1 cellular context compared by ENCODE assay signal in the genomic region with DNA sequence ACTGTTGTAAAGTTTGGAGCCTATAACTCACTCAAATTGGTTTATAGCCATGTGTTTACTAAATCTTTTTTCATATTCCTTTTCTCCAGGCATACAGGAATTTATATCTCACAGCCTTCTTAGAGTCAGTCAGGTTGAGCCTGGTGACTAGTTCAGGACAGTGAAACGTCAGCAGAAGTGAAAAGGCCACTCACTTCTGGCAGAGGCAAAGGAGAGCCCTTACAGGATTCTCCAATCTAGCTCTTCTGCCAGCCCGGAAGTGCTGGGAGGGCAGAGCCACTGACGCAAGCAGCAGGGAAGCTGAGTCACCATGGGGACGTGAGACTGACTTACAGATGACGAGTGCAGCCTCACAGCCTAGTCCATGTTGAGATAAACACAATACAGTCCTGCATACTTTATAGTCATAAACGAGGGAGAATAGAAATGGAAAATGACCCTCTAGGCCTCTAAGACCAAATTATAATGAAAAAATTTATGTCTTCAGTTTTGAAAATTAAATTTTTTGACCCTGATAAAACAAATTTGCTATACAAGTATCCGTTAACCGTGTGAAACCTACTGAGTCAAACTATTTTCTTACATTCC.
A peak's percentile ranks its signal among the peaks of the same experiment; 100 is the strongest.
TF ChIP-seq lines count a peak whose summit lies in the region.

No MANE protein-coding gene starts in this region.

TF ChIP-seq in K562, 482 proteins besides CTCF, POLR2A, EP300 and RAD21 (continued from another document and continues in another):
- TF ChIP-seq BHLHE40 (IDR thresholded peaks at IDR 0.05; ENCODE audit: low read length) (peak; percentile 57; the same call in 1 of the 2 replicates), TAF1 (IDR thresholded peaks at IDR 0.05; ENCODE audit: control insufficient read depth, extremely low read depth, insufficient read depth, low read length, severe bottlenecking) (peak; percentile 74), HMG20A (CRISPR knock-in tag; conservative IDR thresholded peaks at IDR 0.05) (no peak), KLF13 (tag; IDR thresholded peaks at IDR 0.05; ENCODE audit: borderline replicate concordance, low read depth) (peak; percentile 28; the same call in 1 of the 2 replicates), RBFOX2 (IDR thresholded peaks at IDR 0.05; ENCODE audit: low read depth, low read length) (peak; percentile 72), JUN (IDR thresholded peaks at IDR 0.05; ENCODE audit: borderline replicate concordance, low read depth, low read length) (peak; percentile 96), JUN (CRISPR knock-in tag; IDR thresholded peaks at IDR 0.05; ENCODE audit: borderline replicate concordance) (no peak), POLR3G (IDR thresholded peaks at IDR 0.05; ENCODE audit: extremely low read depth, insufficient read length, insufficient replicate concordance) (no peak), KDM1A (IDR thresholded peaks at IDR 0.05) (no peak), MXI1 (IDR thresholded peaks at IDR 0.05; ENCODE audit: low read depth, low read length) (peak; percentile 68; the same call in 1 of the 2 replicates), BACH1 (tag; IDR thresholded peaks at IDR 0.05) (peak; percentile 84; the same call in 1 of the 2 replicates), PRMT5 (CRISPR knock-in tag; IDR thresholded peaks at IDR 0.05) (no peak), TEAD1 (CRISPR knock-in tag; IDR thresholded peaks at IDR 0.05) (peak; percentile 5 to 53; a peak in 2 of 4 replicates), PHB2 (IDR thresholded peaks at IDR 0.05; ENCODE audit: low read depth) (no peak), FIP1L1 (IDR thresholded peaks at IDR 0.05; ENCODE audit: low read depth, low read length, poor library complexity, severe bottlenecking) (no peak), ZNF561 (CRISPR knock-in tag; conservative IDR thresholded peaks at IDR 0.05) (no peak), PHF21A (IDR thresholded peaks at IDR 0.05; ENCODE audit: borderline replicate concordance, low read depth) (no peak), ZNF311 (CRISPR knock-in tag; IDR thresholded peaks at IDR 0.05) (no peak), SAP30 (IDR thresholded peaks at IDR 0.05; ENCODE audit: borderline replicate concordance, insufficient read depth, low read depth, low read length, poor library complexity, severe bottlenecking) (no peak), HMGN3 (IDR thresholded peaks at IDR 0.05; ENCODE audit: borderline replicate concordance, extremely low read depth, insufficient read length, low read depth, low read length) (no peak), MIER1 (IDR thresholded peaks at IDR 0.05; ENCODE audit: low read depth) (no peak), JUND (IDR thresholded peaks at IDR 0.05; ENCODE audit: borderline replicate concordance, low read depth, low read length) (peak; percentile 99), JUND (tag; IDR thresholded peaks at IDR 0.05; ENCODE audit: borderline replicate concordance, low read depth, low read length) (peak; percentile 96), ZEB2 (IDR thresholded peaks at IDR 0.05) (no peak), TRIM24 (IDR thresholded peaks at IDR 0.05) (no peak), SMARCA5 (IDR thresholded peaks at IDR 0.05) (no peak), PCBP2 (IDR thresholded peaks at IDR 0.05; ENCODE audit: low read depth, low read length, poor library complexity, severe bottlenecking) (no peak), RUNX1 (IDR thresholded peaks at IDR 0.05; ENCODE audit: low read depth) (no peak), ZBTB7A (IDR thresholded peaks at IDR 0.05; ENCODE audit: borderline replicate concordance, control insufficient read depth, low read depth, low read length) (no peak), CBX5 (IDR thresholded peaks at IDR 0.05; ENCODE audit: borderline replicate concordance, low read depth) (no peak)
- TF ChIP-seq, protein P1, sequence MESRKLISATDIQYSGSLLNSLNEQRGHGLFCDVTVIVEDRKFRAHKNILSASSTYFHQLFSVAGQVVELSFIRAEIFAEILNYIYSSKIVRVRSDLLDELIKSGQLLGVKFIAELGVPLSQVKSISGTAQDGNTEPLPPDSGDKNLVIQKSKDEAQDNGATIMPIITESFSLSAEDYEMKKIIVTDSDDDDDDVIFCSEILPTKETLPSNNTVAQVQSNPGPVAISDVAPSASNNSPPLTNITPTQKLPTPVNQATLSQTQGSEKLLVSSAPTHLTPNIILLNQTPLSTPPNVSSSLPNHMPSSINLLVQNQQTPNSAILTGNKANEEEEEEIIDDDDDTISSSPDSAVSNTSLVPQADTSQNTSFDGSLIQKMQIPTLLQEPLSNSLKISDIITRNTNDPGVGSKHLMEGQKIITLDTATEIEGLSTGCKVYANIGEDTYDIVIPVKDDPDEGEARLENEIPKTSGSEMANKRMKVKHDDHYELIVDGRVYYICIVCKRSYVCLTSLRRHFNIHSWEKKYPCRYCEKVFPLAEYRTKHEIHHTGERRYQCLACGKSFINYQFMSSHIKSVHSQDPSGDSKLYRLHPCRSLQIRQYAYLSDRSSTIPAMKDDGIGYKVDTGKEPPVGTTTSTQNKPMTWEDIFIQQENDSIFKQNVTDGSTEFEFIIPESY (CRISPR knock-in tag; IDR thresholded peaks at IDR 0.05) = peak; percentile 31; the same call in 1 of the 2 replicates
- TF ChIP-seq, protein P2, sequence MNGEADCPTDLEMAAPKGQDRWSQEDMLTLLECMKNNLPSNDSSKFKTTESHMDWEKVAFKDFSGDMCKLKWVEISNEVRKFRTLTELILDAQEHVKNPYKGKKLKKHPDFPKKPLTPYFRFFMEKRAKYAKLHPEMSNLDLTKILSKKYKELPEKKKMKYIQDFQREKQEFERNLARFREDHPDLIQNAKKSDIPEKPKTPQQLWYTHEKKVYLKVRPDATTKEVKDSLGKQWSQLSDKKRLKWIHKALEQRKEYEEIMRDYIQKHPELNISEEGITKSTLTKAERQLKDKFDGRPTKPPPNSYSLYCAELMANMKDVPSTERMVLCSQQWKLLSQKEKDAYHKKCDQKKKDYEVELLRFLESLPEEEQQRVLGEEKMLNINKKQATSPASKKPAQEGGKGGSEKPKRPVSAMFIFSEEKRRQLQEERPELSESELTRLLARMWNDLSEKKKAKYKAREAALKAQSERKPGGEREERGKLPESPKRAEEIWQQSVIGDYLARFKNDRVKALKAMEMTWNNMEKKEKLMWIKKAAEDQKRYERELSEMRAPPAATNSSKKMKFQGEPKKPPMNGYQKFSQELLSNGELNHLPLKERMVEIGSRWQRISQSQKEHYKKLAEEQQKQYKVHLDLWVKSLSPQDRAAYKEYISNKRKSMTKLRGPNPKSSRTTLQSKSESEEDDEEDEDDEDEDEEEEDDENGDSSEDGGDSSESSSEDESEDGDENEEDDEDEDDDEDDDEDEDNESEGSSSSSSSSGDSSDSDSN (IDR thresholded peaks at IDR 0.05; ENCODE audit: borderline replicate concordance in 1 of 2, low read depth in 2 of 2, low read length in 2 of 2) = no peak
- TF ChIP-seq, protein P3, sequence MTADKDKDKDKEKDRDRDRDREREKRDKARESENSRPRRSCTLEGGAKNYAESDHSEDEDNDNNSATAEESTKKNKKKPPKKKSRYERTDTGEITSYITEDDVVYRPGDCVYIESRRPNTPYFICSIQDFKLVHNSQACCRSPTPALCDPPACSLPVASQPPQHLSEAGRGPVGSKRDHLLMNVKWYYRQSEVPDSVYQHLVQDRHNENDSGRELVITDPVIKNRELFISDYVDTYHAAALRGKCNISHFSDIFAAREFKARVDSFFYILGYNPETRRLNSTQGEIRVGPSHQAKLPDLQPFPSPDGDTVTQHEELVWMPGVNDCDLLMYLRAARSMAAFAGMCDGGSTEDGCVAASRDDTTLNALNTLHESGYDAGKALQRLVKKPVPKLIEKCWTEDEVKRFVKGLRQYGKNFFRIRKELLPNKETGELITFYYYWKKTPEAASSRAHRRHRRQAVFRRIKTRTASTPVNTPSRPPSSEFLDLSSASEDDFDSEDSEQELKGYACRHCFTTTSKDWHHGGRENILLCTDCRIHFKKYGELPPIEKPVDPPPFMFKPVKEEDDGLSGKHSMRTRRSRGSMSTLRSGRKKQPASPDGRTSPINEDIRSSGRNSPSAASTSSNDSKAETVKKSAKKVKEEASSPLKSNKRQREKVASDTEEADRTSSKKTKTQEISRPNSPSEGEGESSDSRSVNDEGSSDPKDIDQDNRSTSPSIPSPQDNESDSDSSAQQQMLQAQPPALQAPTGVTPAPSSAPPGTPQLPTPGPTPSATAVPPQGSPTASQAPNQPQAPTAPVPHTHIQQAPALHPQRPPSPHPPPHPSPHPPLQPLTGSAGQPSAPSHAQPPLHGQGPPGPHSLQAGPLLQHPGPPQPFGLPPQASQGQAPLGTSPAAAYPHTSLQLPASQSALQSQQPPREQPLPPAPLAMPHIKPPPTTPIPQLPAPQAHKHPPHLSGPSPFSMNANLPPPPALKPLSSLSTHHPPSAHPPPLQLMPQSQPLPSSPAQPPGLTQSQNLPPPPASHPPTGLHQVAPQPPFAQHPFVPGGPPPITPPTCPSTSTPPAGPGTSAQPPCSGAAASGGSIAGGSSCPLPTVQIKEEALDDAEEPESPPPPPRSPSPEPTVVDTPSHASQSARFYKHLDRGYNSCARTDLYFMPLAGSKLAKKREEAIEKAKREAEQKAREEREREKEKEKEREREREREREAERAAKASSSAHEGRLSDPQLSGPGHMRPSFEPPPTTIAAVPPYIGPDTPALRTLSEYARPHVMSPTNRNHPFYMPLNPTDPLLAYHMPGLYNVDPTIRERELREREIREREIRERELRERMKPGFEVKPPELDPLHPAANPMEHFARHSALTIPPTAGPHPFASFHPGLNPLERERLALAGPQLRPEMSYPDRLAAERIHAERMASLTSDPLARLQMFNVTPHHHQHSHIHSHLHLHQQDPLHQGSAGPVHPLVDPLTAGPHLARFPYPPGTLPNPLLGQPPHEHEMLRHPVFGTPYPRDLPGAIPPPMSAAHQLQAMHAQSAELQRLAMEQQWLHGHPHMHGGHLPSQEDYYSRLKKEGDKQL (CRISPR knock-in tag; IDR thresholded peaks at IDR 0.05; ENCODE audit: borderline replicate concordance) = no peak
- TF ChIP-seq, protein P4, sequence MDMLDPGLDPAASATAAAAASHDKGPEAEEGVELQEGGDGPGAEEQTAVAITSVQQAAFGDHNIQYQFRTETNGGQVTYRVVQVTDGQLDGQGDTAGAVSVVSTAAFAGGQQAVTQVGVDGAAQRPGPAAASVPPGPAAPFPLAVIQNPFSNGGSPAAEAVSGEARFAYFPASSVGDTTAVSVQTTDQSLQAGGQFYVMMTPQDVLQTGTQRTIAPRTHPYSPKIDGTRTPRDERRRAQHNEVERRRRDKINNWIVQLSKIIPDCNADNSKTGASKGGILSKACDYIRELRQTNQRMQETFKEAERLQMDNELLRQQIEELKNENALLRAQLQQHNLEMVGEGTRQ (CRISPR knock-in tag; IDR thresholded peaks at IDR 0.05) = no peak
- TF ChIP-seq, protein P5, sequence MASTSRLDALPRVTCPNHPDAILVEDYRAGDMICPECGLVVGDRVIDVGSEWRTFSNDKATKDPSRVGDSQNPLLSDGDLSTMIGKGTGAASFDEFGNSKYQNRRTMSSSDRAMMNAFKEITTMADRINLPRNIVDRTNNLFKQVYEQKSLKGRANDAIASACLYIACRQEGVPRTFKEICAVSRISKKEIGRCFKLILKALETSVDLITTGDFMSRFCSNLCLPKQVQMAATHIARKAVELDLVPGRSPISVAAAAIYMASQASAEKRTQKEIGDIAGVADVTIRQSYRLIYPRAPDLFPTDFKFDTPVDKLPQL (IDR thresholded peaks at IDR 0.05; ENCODE audit: extremely low read depth, insufficient read length) = peak; percentile 63
- TF ChIP-seq, protein P6, sequence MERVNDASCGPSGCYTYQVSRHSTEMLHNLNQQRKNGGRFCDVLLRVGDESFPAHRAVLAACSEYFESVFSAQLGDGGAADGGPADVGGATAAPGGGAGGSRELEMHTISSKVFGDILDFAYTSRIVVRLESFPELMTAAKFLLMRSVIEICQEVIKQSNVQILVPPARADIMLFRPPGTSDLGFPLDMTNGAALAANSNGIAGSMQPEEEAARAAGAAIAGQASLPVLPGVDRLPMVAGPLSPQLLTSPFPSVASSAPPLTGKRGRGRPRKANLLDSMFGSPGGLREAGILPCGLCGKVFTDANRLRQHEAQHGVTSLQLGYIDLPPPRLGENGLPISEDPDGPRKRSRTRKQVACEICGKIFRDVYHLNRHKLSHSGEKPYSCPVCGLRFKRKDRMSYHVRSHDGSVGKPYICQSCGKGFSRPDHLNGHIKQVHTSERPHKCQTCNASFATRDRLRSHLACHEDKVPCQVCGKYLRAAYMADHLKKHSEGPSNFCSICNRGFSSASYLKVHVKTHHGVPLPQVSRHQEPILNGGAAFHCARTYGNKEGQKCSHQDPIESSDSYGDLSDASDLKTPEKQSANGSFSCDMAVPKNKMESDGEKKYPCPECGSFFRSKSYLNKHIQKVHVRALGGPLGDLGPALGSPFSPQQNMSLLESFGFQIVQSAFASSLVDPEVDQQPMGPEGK (CRISPR knock-in tag; IDR thresholded peaks at IDR 0.05; ENCODE audit: borderline replicate concordance) = 0 out of 2 replicates have a peak, but pooled peaks have one; percentile 42
- TF ChIP-seq, protein P7, sequence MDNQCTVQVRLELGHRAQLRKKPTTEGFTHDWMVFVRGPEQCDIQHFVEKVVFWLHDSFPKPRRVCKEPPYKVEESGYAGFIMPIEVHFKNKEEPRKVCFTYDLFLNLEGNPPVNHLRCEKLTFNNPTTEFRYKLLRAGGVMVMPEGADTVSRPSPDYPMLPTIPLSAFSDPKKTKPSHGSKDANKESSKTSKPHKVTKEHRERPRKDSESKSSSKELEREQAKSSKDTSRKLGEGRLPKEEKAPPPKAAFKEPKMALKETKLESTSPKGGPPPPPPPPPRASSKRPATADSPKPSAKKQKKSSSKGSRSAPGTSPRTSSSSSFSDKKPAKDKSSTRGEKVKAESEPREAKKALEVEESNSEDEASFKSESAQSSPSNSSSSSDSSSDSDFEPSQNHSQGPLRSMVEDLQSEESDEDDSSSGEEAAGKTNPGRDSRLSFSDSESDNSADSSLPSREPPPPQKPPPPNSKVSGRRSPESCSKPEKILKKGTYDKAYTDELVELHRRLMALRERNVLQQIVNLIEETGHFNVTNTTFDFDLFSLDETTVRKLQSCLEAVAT (IDR thresholded peaks at IDR 0.05) = no peak
- TF ChIP-seq, protein P8, sequence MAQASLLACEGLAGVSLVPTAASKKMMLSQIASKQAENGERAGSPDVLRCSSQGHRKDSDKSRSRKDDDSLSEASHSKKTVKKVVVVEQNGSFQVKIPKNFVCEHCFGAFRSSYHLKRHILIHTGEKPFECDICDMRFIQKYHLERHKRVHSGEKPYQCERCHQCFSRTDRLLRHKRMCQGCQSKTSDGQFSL (CRISPR knock-in tag; IDR thresholded peaks at IDR 0.05) = no peak
- TF ChIP-seq, protein P8 (tag; IDR thresholded peaks at IDR 0.05) = 0 out of 4 replicates have a peak, but pooled peaks of 1 of the 2 experiments have one; percentile 18
